In the genomic region with DNA sequence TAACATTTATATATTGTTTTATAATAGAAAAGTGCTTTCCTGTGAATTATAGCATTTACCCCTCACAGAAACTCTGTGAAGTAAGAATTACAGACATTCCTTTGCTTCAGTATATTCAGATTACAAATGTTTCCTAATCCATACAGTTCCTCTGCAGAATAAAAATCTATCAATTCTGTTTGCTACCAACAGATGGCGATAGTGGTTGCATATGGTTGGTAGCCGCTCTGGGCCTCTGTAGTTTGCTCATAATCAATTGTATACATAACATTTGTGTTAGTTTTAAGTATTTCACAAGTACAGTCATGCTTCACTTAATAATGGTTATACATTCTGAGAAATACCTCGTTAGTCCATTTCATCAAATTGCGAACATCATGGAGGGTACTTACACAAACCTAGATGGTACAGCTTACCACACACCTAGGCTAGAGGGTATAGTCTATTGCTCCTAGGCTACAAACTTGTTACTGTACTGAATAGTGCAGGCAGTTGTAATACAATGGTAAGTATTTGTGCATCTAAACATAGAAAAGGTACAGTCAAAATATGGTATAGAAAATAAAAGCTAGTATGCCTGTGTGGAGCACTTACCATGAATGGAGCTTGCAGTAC, we compare ENCODE assay signal across 8 cellular contexts.
A peak's percentile ranks its signal among the peaks of the same experiment; 100 is the strongest.
DNase-seq lines count a peak whose midpoint lies in the region; ATAC-seq, FAIRE-seq and TF ChIP-seq lines count a peak whose summit lies in the region.

No MANE protein-coding gene starts in this region.

- no peaks in the 10 kb centered on the region for H3K9me3 Mint-ChIP-seq in Calu3 (ENCODE audit: low read depth, unreplicated experiment)

- intact Hi-C loops in Calu3 (cut with micrococcal nuclease; ENCODE audit: unreplicated experiment) = no loop called here

- no peak overlapping the region for H3K27ac Mint-ChIP-seq in Calu3 (ENCODE audit: unreplicated experiment)

- peak; percentile 23 for TF ChIP-seq CTCF in Calu3 (IDR thresholded peaks at IDR 0.05; ENCODE audit: unreplicated experiment)

- no peak overlapping the region for H3K4me3 Mint-ChIP-seq in Calu3 (ENCODE audit: low read depth, unreplicated experiment)

- CTCF ChIA-PET in Calu3 (lab: Charles Lee) = no interaction called here

- peak; percentile 34 for ATAC-seq in GM18870 (IDR thresholded peaks at IDR 0.05; ENCODE audit: unreplicated experiment)
- ATAC-seq in HG03135 (IDR thresholded peaks at IDR 0.05; ENCODE audit: unreplicated experiment) = peak; percentile 42

- DNase-seq in Calu3 (no peak), RCC 7860 (ENCODE audit: low spot score) (no peak), kidney glomerular epithelial cell (lab: John Stamatoyannopoulos, UW) (peak; percentile 15), putamen (ENCODE audit: low spot score) (no peak), cortex of kidney (lab: John Stamatoyannopoulos, UW) (no peak)
- DNase-seq in stimulated activated CD8-positive, alpha-beta memory T cell treated with anti-CD3 and anti-CD28 coated beads, Interleukin-4, amount 100 ng/mL, for 48 hours = no peak

- no peaks in the 10 kb centered on the region for H3K36me3 Mint-ChIP-seq in Calu3 (ENCODE audit: insufficient read depth, unreplicated experiment)

- no peaks in the 10 kb centered on the region for H3K4me1 Mint-ChIP-seq in Calu3 (ENCODE audit: low read depth, unreplicated experiment)

- no TSS peak for BruUV-seq in Calu3 (replicated peaks; lab: Mats Ljungman, UMichigan)

- no peaks in the 10 kb centered on the region for H3K27me3 Mint-ChIP-seq in Calu3 (ENCODE audit: unreplicated experiment)

- FAIRE-seq in RCC 7860 (lab: Jason Lieb, UNC) = peak; percentile 59
